Comparison of ENCODE assay signal across 19 cellular contexts in genomic region chr2:105654474-105655004, GRCh38.
DNase-seq lines count a peak whose midpoint lies in the region; ATAC-seq and TF ChIP-seq lines count a peak whose summit lies in the region.
"Had no signal": no experiment of that assay in that cellular context is flagged by ENCODE, and none has a peak within 500 bp of the region (broad histone marks: within the 10 kb centered on the region; RNA-seq: fewer than 3 reads in every experiment).

No MANE protein-coding gene starts in this region.

- H3K9me3 Mint-ChIP-seq in activated CD4-positive, alpha-beta T cell treated with anti-CD3 and anti-CD28 coated beads for 36 hours (ENCODE audit: low read depth): peaks cover 2% of the 10 kb centered on the region
- H3K9me3 Mint-ChIP-seq in activated naive CD8-positive, alpha-beta T cell treated with anti-CD3 and anti-CD28 coated beads, Interleukin-2, amount 50 U/mL, for 24 hours: no peaks in the 10 kb centered on the region
- H3K9me3 Mint-ChIP-seq in activated naive CD8-positive, alpha-beta T cell treated with anti-CD3 and anti-CD28 coated beads for 36 hours: peaks cover 6% of the 10 kb centered on the region
- peaks cover 0 to 13% of the 10 kb centered on the region in 2 donors for H3K9me3 Mint-ChIP-seq in stimulated activated naive CD8-positive, alpha-beta T cell treated with anti-CD3 and anti-CD28 coated beads, Interleukin-15, amount 100 ng/mL, for 72 hours
- H3K9me3 Mint-ChIP-seq: CD4-positive, alpha-beta T cell had no signal

- H3K4me1 ChIP-seq in esophagus muscularis mucosa (peaks cover 0 to 4% (median 0%) of the 10 kb centered on the region in 4 donors), sigmoid colon (no peaks in the 10 kb centered on the region)

- no peaks in the 10 kb centered on the region for H3K36me3 ChIP-seq in esophagus muscularis mucosa
- no peaks in the 10 kb centered on the region for H3K36me3 ChIP-seq in sigmoid colon

- no peak for TF ChIP-seq POLR2A in esophagus muscularis mucosa (IDR thresholded peaks at IDR 0.05; ENCODE audit: low read depth)
- no peak for TF ChIP-seq POLR2A in sigmoid colon (IDR thresholded peaks at IDR 0.05)

- no peak for DNase-seq in activated CD4-positive, alpha-beta T cell treated with anti-CD3 and anti-CD28 coated beads for 36 hours
- no peak for DNase-seq in activated CD4-positive, alpha-beta T cell treated with anti-CD3 and anti-CD28 coated beads, Interleukin-2, amount 50 U/mL, for 4 hours
- DNase-seq in activated naive CD8-positive, alpha-beta T cell treated with anti-CD3 and anti-CD28 coated beads, Interleukin-2, amount 50 U/mL, for 24 hours: no peak
- DNase-seq in activated naive CD8-positive, alpha-beta T cell treated with anti-CD3 and anti-CD28 coated beads for 36 hours: no peak
- DNase-seq in esophagus muscularis mucosa (ENCODE audit: extremely low spot score) (peak; percentile 17), sigmoid colon (no peak), mucosa of gallbladder (ENCODE audit: low spot score) (no peak)
- no peak for DNase-seq in stimulated activated naive CD8-positive, alpha-beta T cell treated with anti-CD3 and anti-CD28 coated beads, Interleukin-15, amount 100 ng/mL, for 72 hours
- DNase-seq: AML-193; CD4-positive, alpha-beta T cell; DMS153; DMS79; GDM1; HCEC 1CT had no signal

- no peak for TF ChIP-seq CTCF in esophagus muscularis mucosa (IDR thresholded peaks at IDR 0.05)
- no peak for TF ChIP-seq CTCF in sigmoid colon (IDR thresholded peaks at IDR 0.05)

- H3K9me3 ChIP-seq in esophagus muscularis mucosa (no peaks in the 10 kb centered on the region), sigmoid colon (peaks cover 0 to 2% (median 0%) of the 10 kb centered on the region in 4 donors)

- H3K4me3 Mint-ChIP-seq in activated CD4-positive, alpha-beta T cell treated with anti-CD3 and anti-CD28 coated beads for 36 hours: no peak overlapping the region
- no peak overlapping the region for H3K4me3 Mint-ChIP-seq in activated naive CD8-positive, alpha-beta T cell treated with anti-CD3 and anti-CD28 coated beads, Interleukin-2, amount 50 U/mL, for 24 hours
- no peak overlapping the region for H3K4me3 Mint-ChIP-seq in activated naive CD8-positive, alpha-beta T cell treated with anti-CD3 and anti-CD28 coated beads for 36 hours
- H3K4me3 Mint-ChIP-seq in stimulated activated naive CD8-positive, alpha-beta T cell treated with anti-CD3 and anti-CD28 coated beads, Interleukin-15, amount 100 ng/mL, for 72 hours: no peak overlapping the region
- H3K4me3 Mint-ChIP-seq: CD4-positive, alpha-beta T cell; GM23338 had no signal

- 78% methylated on average over 2 of the region's 2 CpGs for WGBS in esophagus muscularis mucosa
- 68 to 83% methylated on average over 2 of the region's 2 CpGs for WGBS in sigmoid colon, 2 donors

- POLR2A ChIA-PET in activated CD4-positive, alpha-beta T cell treated with anti-CD3 and anti-CD28 coated beads for 36 hours (lab: Charles Lee): no interaction called here

- no peak overlapping the region for H3K27ac ChIP-seq in esophagus muscularis mucosa (replicated peaks in 1 of 4)
- no peak overlapping the region for H3K27ac ChIP-seq in sigmoid colon
- H3K27ac ChIP-seq: 22Rv1, A549, C4-2B, HL-60 had no signal

- no peaks in the 10 kb centered on the region for H3K36me3 Mint-ChIP-seq in activated CD4-positive, alpha-beta T cell treated with anti-CD3 and anti-CD28 coated beads for 36 hours (ENCODE audit: low read depth)
- no peaks in the 10 kb centered on the region for H3K36me3 Mint-ChIP-seq in activated naive CD8-positive, alpha-beta T cell treated with anti-CD3 and anti-CD28 coated beads, Interleukin-2, amount 50 U/mL, for 24 hours (ENCODE audit: low read depth)
- H3K36me3 Mint-ChIP-seq in activated naive CD8-positive, alpha-beta T cell treated with anti-CD3 and anti-CD28 coated beads for 36 hours: peaks cover 1% of the 10 kb centered on the region

- peak; percentile 63 for ATAC-seq in activated CD4-positive, alpha-beta T cell treated with anti-CD3 and anti-CD28 coated beads for 36 hours
- ATAC-seq in activated naive CD8-positive, alpha-beta T cell treated with anti-CD3 and anti-CD28 coated beads, Interleukin-2, amount 50 U/mL, for 24 hours: peak; percentile 69
- peak; percentile 68 for ATAC-seq in stimulated activated naive CD8-positive, alpha-beta T cell treated with anti-CD3 and anti-CD28 coated beads, Interleukin-15, amount 100 ng/mL, for 72 hours
- ATAC-seq: A549, GM23338 had no signal

- H3K27me3 ChIP-seq in esophagus muscularis mucosa (no peaks in the 10 kb centered on the region), sigmoid colon (no peaks in the 10 kb centered on the region)

- TF ChIP-seq EP300 in esophagus muscularis mucosa (IDR thresholded peaks at IDR 0.05): no peak
- TF ChIP-seq EP300 in sigmoid colon (IDR thresholded peaks at IDR 0.05): no peak

- H3K4me3 ChIP-seq in esophagus muscularis mucosa: no peak overlapping the region
- no peak overlapping the region for H3K4me3 ChIP-seq in sigmoid colon
- H3K4me3 ChIP-seq: A549, GM23338 had no signal

- peaks cover 11% of the 10 kb centered on the region for H3K4me1 Mint-ChIP-seq in activated CD4-positive, alpha-beta T cell treated with anti-CD3 and anti-CD28 coated beads for 36 hours
- H3K4me1 Mint-ChIP-seq in activated naive CD8-positive, alpha-beta T cell treated with anti-CD3 and anti-CD28 coated beads, Interleukin-2, amount 50 U/mL, for 24 hours: peaks cover 15% of the 10 kb centered on the region
- H3K4me1 Mint-ChIP-seq in activated naive CD8-positive, alpha-beta T cell treated with anti-CD3 and anti-CD28 coated beads for 36 hours: peaks cover 8% of the 10 kb centered on the region
- peaks cover 11% of the 10 kb centered on the region for H3K4me1 Mint-ChIP-seq in stimulated activated naive CD8-positive, alpha-beta T cell treated with anti-CD3 and anti-CD28 coated beads, Interleukin-15, amount 100 ng/mL, for 72 hours

- H3K27ac Mint-ChIP-seq in activated CD4-positive, alpha-beta T cell treated with anti-CD3 and anti-CD28 coated beads for 36 hours: no peak overlapping the region
- H3K27ac Mint-ChIP-seq in activated naive CD8-positive, alpha-beta T cell treated with anti-CD3 and anti-CD28 coated beads, Interleukin-2, amount 50 U/mL, for 24 hours: no peak overlapping the region
- H3K27ac Mint-ChIP-seq in activated naive CD8-positive, alpha-beta T cell treated with anti-CD3 and anti-CD28 coated beads for 36 hours: no peak overlapping the region
- H3K27ac Mint-ChIP-seq in stimulated activated naive CD8-positive, alpha-beta T cell treated with anti-CD3 and anti-CD28 coated beads, Interleukin-15, amount 100 ng/mL, for 72 hours: no peak overlapping the region
- H3K27ac Mint-ChIP-seq: CD4-positive, alpha-beta T cell; GM23338 had no signal

- CTCF ChIA-PET in activated CD4-positive, alpha-beta T cell treated with anti-CD3 and anti-CD28 coated beads for 36 hours (lab: Charles Lee): interaction anchor here (0.9 to 1.6 kb wide), 2 partner anchors 48 to 142 kb away, joined by 3 read pairs; no protein-coding TSS in a partner anchor

- intact Hi-C loops in activated CD4-positive, alpha-beta T cell treated with anti-CD3 and anti-CD28 coated beads for 36 hours (cut with DNase I, micrococcal nuclease): loop anchor here in 1 of 2 experiments (5.0 kb wide), 1 partner anchor 83 kb away; no protein-coding TSS in a partner anchor
- intact Hi-C loops in esophagus muscularis mucosa (cut with DNase I): no loop called here
- intact Hi-C loops in sigmoid colon (cut with DNase I): no loop called here

- H3K27me3 Mint-ChIP-seq in activated CD4-positive, alpha-beta T cell treated with anti-CD3 and anti-CD28 coated beads for 36 hours: no peaks in the 10 kb centered on the region
- no peaks in the 10 kb centered on the region for H3K27me3 Mint-ChIP-seq in activated naive CD8-positive, alpha-beta T cell treated with anti-CD3 and anti-CD28 coated beads, Interleukin-2, amount 50 U/mL, for 24 hours
- no peaks in the 10 kb centered on the region for H3K27me3 Mint-ChIP-seq in activated naive CD8-positive, alpha-beta T cell treated with anti-CD3 and anti-CD28 coated beads for 36 hours
- H3K27me3 Mint-ChIP-seq in stimulated activated naive CD8-positive, alpha-beta T cell treated with anti-CD3 and anti-CD28 coated beads, Interleukin-15, amount 100 ng/mL, for 72 hours: no peaks in the 10 kb centered on the region
- H3K27me3 Mint-ChIP-seq: CD4-positive, alpha-beta T cell had no signal
